ENCODE assay signal across 9 cellular contexts in genomic region chr18:58314284-58314683, GRCh38.
DNase-seq lines count a peak whose midpoint lies in the region; ATAC-seq and TF ChIP-seq lines count a peak whose summit lies in the region.
"Had no signal": no experiment of that assay in that cellular context is flagged by ENCODE, and none has a peak within 500 bp of the region (broad histone marks: within the 10 kb centered on the region; RNA-seq: fewer than 3 reads in every experiment).

No MANE protein-coding gene starts in this region.

- in situ Hi-C loops in HAP-1 (cut with MboI; ENCODE audit: low sequenced_read_pairs) = no loop called here
- in situ Hi-C loops in GM13976 (cut with MboI; ENCODE audit: low sequenced_read_pairs, unreplicated experiment) = no loop called here

- H3K36me3 ChIP-seq in SJSA1 = peaks cover 13% of the 10 kb centered on the region
- H3K36me3 ChIP-seq in WERI-Rb-1 = peaks cover 17% of the 10 kb centered on the region
- H3K36me3 ChIP-seq in HAP-1 (replicated peaks) = no peaks in the 10 kb centered on the region

- H3K27ac ChIP-seq in SJSA1 = peak overlapping the region; percentile 79
- no peak overlapping the region for H3K27ac ChIP-seq in WERI-Rb-1
- H3K27ac ChIP-seq: SK-N-MC had no signal

- no peaks in the 10 kb centered on the region for H3K27me3 ChIP-seq in SJSA1 (replicated peaks)
- no peaks in the 10 kb centered on the region for H3K27me3 ChIP-seq in WERI-Rb-1 (ENCODE audit: insufficient read depth, low read depth, severe bottlenecking)
- no peaks in the 10 kb centered on the region for H3K27me3 ChIP-seq in HAP-1 (ENCODE audit: low read depth)

- TF ChIP-seq CTCF in foreskin fibroblast (IDR thresholded peaks at IDR 0.05; ENCODE audit: low read depth, low read length) = no peak
- TF ChIP-seq CTCF in WERI-Rb-1 (IDR thresholded peaks at IDR 0.05; ENCODE audit: low read depth, low read length) = no peak
- TF ChIP-seq CTCF in GM13976 (IDR thresholded peaks at IDR 0.05; ENCODE audit: borderline replicate concordance, control extremely low read depth, extremely low read depth, insufficient read depth, missing control alignments) = no peak

- no peaks in the 10 kb centered on the region for H3K9me3 ChIP-seq in SJSA1 (replicated peaks)
- no peaks in the 10 kb centered on the region for H3K9me3 ChIP-seq in WERI-Rb-1 (ENCODE audit: severe bottlenecking)
- H3K9me3 ChIP-seq in HAP-1 = no peaks in the 10 kb centered on the region

- H3K4me3 ChIP-seq in SJSA1 (no peak overlapping the region), foreskin fibroblast (ENCODE audit: low read depth in 1 of 2, low read length in 2 of 2) (no peak overlapping the region), WERI-Rb-1 (ENCODE audit: low read depth, low read length) (no peak overlapping the region), HAP-1 (no peak overlapping the region)
- H3K4me3 ChIP-seq: SK-N-MC had no signal

- DNase-seq in ELR (ENCODE audit: low read depth) (peak; percentile 96), SJSA1 (ENCODE audit: low read depth in 1 of 2, low spot score in 2 of 2) (peak; percentile 88 to 89), foreskin fibroblast (peak; percentile 93), renal cortical epithelial cell (ENCODE audit: low read depth) (peak; percentile 96), WERI-Rb-1 (no peak), HAP-1 (ENCODE audit: low spot score in 2 of 2) (no peak), GM13976 (ENCODE audit: low spot score) (no peak)

- peaks cover 50% of the 10 kb centered on the region for H3K4me1 ChIP-seq in SJSA1 (replicated peaks)
- no peaks in the 10 kb centered on the region for H3K4me1 ChIP-seq in HAP-1

- ATAC-seq in GM19397 (IDR thresholded peaks at IDR 0.05; ENCODE audit: unreplicated experiment) = no peak

Comparison
In these comparisons a context has a peak if more than half of its experiments do, and no peak if none do; other contexts are left out.
1. DNase-seq: peak in ELR (single experiment), SJSA1 (2 of 2), foreskin fibroblast (2 of 2) and renal cortical epithelial cell (single experiment); none in WERI-Rb-1 (single experiment), HAP-1 (0 of 2) and GM13976 (single experiment).